28 cellular contexts compared by ENCODE assay signal in the genomic region with DNA sequence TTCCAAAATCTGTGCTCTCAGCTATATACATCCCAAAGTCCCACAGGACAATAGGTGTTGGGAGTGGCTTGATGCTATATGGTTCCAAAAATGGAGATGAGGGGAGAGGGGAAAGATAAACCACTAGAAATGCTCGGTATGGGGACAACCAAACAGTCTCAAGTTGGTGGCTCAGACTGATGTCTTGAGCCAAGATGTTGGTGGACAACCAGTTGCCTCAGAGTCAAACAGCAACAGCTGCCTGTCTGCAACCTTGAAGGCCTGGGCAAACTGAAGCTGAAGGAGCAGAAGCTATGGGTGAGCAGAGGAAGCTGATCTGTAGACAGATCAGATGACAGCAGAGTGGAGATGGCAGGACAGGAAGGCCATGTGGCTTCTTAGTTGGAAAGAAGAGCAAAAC. TPM values are rescaled to one million over a fixed set of nuclear protein-coding genes. Genes with fewer than 3 reads are reported as not detected.
DNase-seq lines count a peak whose midpoint lies in the region; ATAC-seq, FAIRE-seq and TF ChIP-seq lines count a peak whose summit lies in the region.
"Had no signal": no experiment of that assay in that cellular context is flagged by ENCODE, and none has a peak within 500 bp of the region (broad histone marks: within the 10 kb centered on the region; RNA-seq: fewer than 3 reads in every experiment).

No MANE protein-coding gene starts in this region.

- H3K27ac ChIP-seq in angular gyrus (ENCODE audit: low read depth, low read length), result peak overlapping the region; percentile 1
- H3K27ac ChIP-seq: body of pancreas, pancreas had no signal

- no peak for TF ChIP-seq CTCF in natural killer cell (IDR thresholded peaks at IDR 0.05)
- TF ChIP-seq CTCF in D721Med (IDR thresholded peaks at IDR 0.05; ENCODE audit: insufficient read depth, missing control alignments), result no peak

- intact Hi-C loops in natural killer cell (cut with micrococcal nuclease), result no loop called here

- no peak for ATAC-seq in natural killer cell treated with Interleukin-12 subunit alpha and Interleukin-12 subunit beta and Interleukin-15 and Interleukin-18, amount 100 ng/mL, for 72 hours
- ATAC-seq in natural killer cell, result no peak
- ATAC-seq in naive thymus-derived CD8-positive, alpha-beta T cell, result no peak
- no peak for ATAC-seq in GM21717 (IDR thresholded peaks at IDR 0.05; ENCODE audit: unreplicated experiment)
- ATAC-seq: body of pancreas, heart right ventricle, pancreas, right cardiac atrium had no signal

- no peaks in the 10 kb centered on the region for H3K27me3 Mint-ChIP-seq in natural killer cell treated with Interleukin-12 subunit alpha and Interleukin-12 subunit beta and Interleukin-15 and Interleukin-18, amount 100 ng/mL, for 72 hours
- no peaks in the 10 kb centered on the region for H3K27me3 Mint-ChIP-seq in natural killer cell (ENCODE audit: low read depth in 2 of 2)
- H3K27me3 Mint-ChIP-seq in naive thymus-derived CD8-positive, alpha-beta T cell, result no peaks in the 10 kb centered on the region
- H3K27me3 Mint-ChIP-seq: activated CD4-positive, alpha-beta memory T cell treated with anti-CD3 and anti-CD28 coated beads for 36 hours had no signal

- H3K4me3 Mint-ChIP-seq in natural killer cell treated with Interleukin-12 subunit alpha and Interleukin-12 subunit beta and Interleukin-15 and Interleukin-18, amount 100 ng/mL, for 72 hours, result no peak overlapping the region
- H3K4me3 Mint-ChIP-seq in natural killer cell, result no peak overlapping the region
- H3K4me3 Mint-ChIP-seq in naive thymus-derived CD8-positive, alpha-beta T cell, result peak overlapping the region in 4 of 10 donors; percentile 15 to 65 (median 24)
- H3K4me3 Mint-ChIP-seq: activated CD4-positive, alpha-beta memory T cell treated with anti-CD3 and anti-CD28 coated beads for 36 hours had no signal

- no peak for FAIRE-seq in D721Med (lab: Jason Lieb, UNC)
- FAIRE-seq: frontal cortex, GM12891, kidney, pancreas had no signal

- peaks cover 32% of the 10 kb centered on the region for H3K36me3 Mint-ChIP-seq in natural killer cell treated with Interleukin-12 subunit alpha and Interleukin-12 subunit beta and Interleukin-15 and Interleukin-18, amount 100 ng/mL, for 72 hours
- peaks cover 10% of the 10 kb centered on the region for H3K36me3 Mint-ChIP-seq in natural killer cell
- peaks cover 2 to 66% (median 7%) of the 10 kb centered on the region in 3 donors for H3K36me3 Mint-ChIP-seq in naive thymus-derived CD8-positive, alpha-beta T cell

- DNase-seq in natural killer cell treated with Interleukin-12 subunit alpha and Interleukin-12 subunit beta and Interleukin-15 and Interleukin-18, amount 100 ng/mL, for 72 hours (ENCODE audit: low spot score), result peak; percentile 26
- DNase-seq in natural killer cell (no peak), D721Med (ENCODE audit: insufficient read length, low spot score) (no peak), NCI-H2227 (lab: John Stamatoyannopoulos, UW; ENCODE audit: unreplicated experiment) (no peak)
- no peak for DNase-seq in naive thymus-derived CD8-positive, alpha-beta T cell
- DNase-seq: activated CD4-positive, alpha-beta memory T cell treated with anti-CD3 and anti-CD28 coated beads for 36 hours; activated CD4-positive, CD25-positive, alpha-beta regulatory T cell; activated effector memory CD4-positive, alpha-beta T cell treated with Interleukin-2 at 50 U/mL for 16 hours; body of pancreas; cerebellar nuclear complex; H7; heart right ventricle; KG1; MG63; midbrain; NCI-H1105 treated with DMSO at 0.1 percent for 48 hours; NCI-H187 treated with DMSO at 0.1 percent for 48 hours; NCI-H2227 treated with DMSO at 0.1 percent for 48 hours; NCI-H526; NK-92 treated with Interleukin-12 subunit alpha and Interleukin-12 subunit beta, amount 100 ng/mL, for 24 hours; transverse colon had no signal

- POLR2A ChIA-PET in naive thymus-derived CD8-positive, alpha-beta T cell (lab: Charles Lee), result interaction anchor here (0.5 to 1.2 kb wide), 4 partner anchors 13 to 1519 kb away, joined by 3 to 4 read pairs (median 4); a partner anchor contains a TSS

- H3K4me1 Mint-ChIP-seq in natural killer cell treated with Interleukin-12 subunit alpha and Interleukin-12 subunit beta and Interleukin-15 and Interleukin-18, amount 100 ng/mL, for 72 hours (ENCODE audit: low read depth in 2 of 2), result peaks cover 10 to 37% of the 10 kb centered on the region in 2 donors
- H3K4me1 Mint-ChIP-seq in natural killer cell, result peaks cover 23 to 24% of the 10 kb centered on the region in 2 donors
- peaks cover 32 to 51% (median 34%) of the 10 kb centered on the region in 4 donors for H3K4me1 Mint-ChIP-seq in naive thymus-derived CD8-positive, alpha-beta T cell

- no peaks in the 10 kb centered on the region for H3K9me3 Mint-ChIP-seq in natural killer cell treated with Interleukin-12 subunit alpha and Interleukin-12 subunit beta and Interleukin-15 and Interleukin-18, amount 100 ng/mL, for 72 hours
- no peaks in the 10 kb centered on the region for H3K9me3 Mint-ChIP-seq in natural killer cell
- H3K9me3 Mint-ChIP-seq in naive thymus-derived CD8-positive, alpha-beta T cell, result no peaks in the 10 kb centered on the region
- H3K9me3 Mint-ChIP-seq: activated CD4-positive, alpha-beta memory T cell treated with anti-CD3 and anti-CD28 coated beads for 36 hours had no signal

- H3K27ac Mint-ChIP-seq in natural killer cell treated with Interleukin-12 subunit alpha and Interleukin-12 subunit beta and Interleukin-15 and Interleukin-18, amount 100 ng/mL, for 72 hours, result no peak overlapping the region
- H3K27ac Mint-ChIP-seq in natural killer cell, result peak overlapping the region in 1 of 2 donors; percentile 58
- peak overlapping the region in 6 of 10 donors; percentile 14 to 81 (median 31) for H3K27ac Mint-ChIP-seq in naive thymus-derived CD8-positive, alpha-beta T cell
- H3K27ac Mint-ChIP-seq: activated CD4-positive, alpha-beta memory T cell treated with anti-CD3 and anti-CD28 coated beads for 36 hours had no signal

RNA-seq across cellular contexts. Expression of a gene that starts 4.0 kb away (rescaled TPM):
- 10 to 100 TPM; 33.8 to 42.0 TPM for total RNA-seq in natural killer cell treated with Interleukin-12 subunit alpha and Interleukin-12 subunit beta and Interleukin-15 and Interleukin-18, amount 100 ng/mL, for 72 hours
- 10 to 100 TPM; 31.3 to 35.9 (median 31.9) TPM for total RNA-seq in natural killer cell
- total RNA-seq in naive thymus-derived CD8-positive, alpha-beta T cell, result 10 to 100 TPM; 35.3 to 35.7 TPM
- 10 to 100 TPM; 17.8 to 25.9 (median 20.9) TPM for polyA plus RNA-seq in naive thymus-derived CD8-positive, alpha-beta T cell

RNA-seq across cellular contexts. Expression of a gene that starts 4.1 kb away (rescaled TPM):
- 100 to 1,000 TPM in 1 of 2 donors, 10 to 100 TPM in 1; 91.8 to 142 TPM for total RNA-seq in natural killer cell treated with Interleukin-12 subunit alpha and Interleukin-12 subunit beta and Interleukin-15 and Interleukin-18, amount 100 ng/mL, for 72 hours
- total RNA-seq in natural killer cell, result 100 to 1,000 TPM; 109 to 145 (median 142) TPM
- 10 to 100 TPM; 88.5 to 93.5 TPM for total RNA-seq in naive thymus-derived CD8-positive, alpha-beta T cell
- polyA plus RNA-seq in naive thymus-derived CD8-positive, alpha-beta T cell, result 10 to 100 TPM; 63.7 to 72.5 (median 68.5) TPM

RNA-seq across cellular contexts. Expression of a gene that starts 12.6 kb away (rescaled TPM):
- 100 to 1,000 TPM; 118 to 152 TPM for total RNA-seq in natural killer cell treated with Interleukin-12 subunit alpha and Interleukin-12 subunit beta and Interleukin-15 and Interleukin-18, amount 100 ng/mL, for 72 hours
- total RNA-seq in natural killer cell, result 100 to 1,000 TPM; 154 to 191 (median 158) TPM
- total RNA-seq in naive thymus-derived CD8-positive, alpha-beta T cell, result 100 to 1,000 TPM; 107 to 116 TPM
- 100 to 1,000 TPM; 247 to 332 (median 249) TPM for polyA plus RNA-seq in naive thymus-derived CD8-positive, alpha-beta T cell

RNA-seq across cellular contexts. Expression of a gene that starts 19.8 kb away (rescaled TPM):
- 10 to 100 TPM; 48.6 to 92.4 TPM for total RNA-seq in natural killer cell treated with Interleukin-12 subunit alpha and Interleukin-12 subunit beta and Interleukin-15 and Interleukin-18, amount 100 ng/mL, for 72 hours
- 100 to 1,000 TPM; 123 to 135 (median 131) TPM for total RNA-seq in natural killer cell
- total RNA-seq in naive thymus-derived CD8-positive, alpha-beta T cell, result 100 to 1,000 TPM; 130 TPM
- 100 to 1,000 TPM in 1 of 3 donors, 10 to 100 TPM in 2; 84.8 to 107 (median 85.1) TPM for polyA plus RNA-seq in naive thymus-derived CD8-positive, alpha-beta T cell

RNA-seq across cellular contexts. Expression of a gene that starts 56.2 kb away (rescaled TPM):
- 1 to 10 TPM in 1 of 2 donors, under 1 TPM in 1; 0.73 to 1.6 TPM for total RNA-seq in natural killer cell treated with Interleukin-12 subunit alpha and Interleukin-12 subunit beta and Interleukin-15 and Interleukin-18, amount 100 ng/mL, for 72 hours
- total RNA-seq in natural killer cell, result 1 to 10 TPM in 1 of 3 donors, under 1 TPM in 2; 0.49 to 1.0 (median 0.83) TPM
- 10 to 100 TPM; 14.4 to 14.9 TPM for total RNA-seq in naive thymus-derived CD8-positive, alpha-beta T cell
- polyA plus RNA-seq in naive thymus-derived CD8-positive, alpha-beta T cell, result 1 to 10 TPM; 2.2 to 6.1 (median 2.9) TPM

Comparison
In these comparisons a context has a peak if more than half of its experiments do, and no peak if none do; other contexts are left out.
1. H3K27ac Mint-ChIP-seq: peak in naive thymus-derived CD8-positive, alpha-beta T cell (6 of 10); none in natural killer cell treated with Interleukin-12 subunit alpha and Interleukin-12 subunit beta and Interleukin-15 and Interleukin-18, amount 100 ng/mL, for 72 hours (0 of 2).